17 cellular contexts compared by ENCODE assay signal in the genomic region with DNA sequence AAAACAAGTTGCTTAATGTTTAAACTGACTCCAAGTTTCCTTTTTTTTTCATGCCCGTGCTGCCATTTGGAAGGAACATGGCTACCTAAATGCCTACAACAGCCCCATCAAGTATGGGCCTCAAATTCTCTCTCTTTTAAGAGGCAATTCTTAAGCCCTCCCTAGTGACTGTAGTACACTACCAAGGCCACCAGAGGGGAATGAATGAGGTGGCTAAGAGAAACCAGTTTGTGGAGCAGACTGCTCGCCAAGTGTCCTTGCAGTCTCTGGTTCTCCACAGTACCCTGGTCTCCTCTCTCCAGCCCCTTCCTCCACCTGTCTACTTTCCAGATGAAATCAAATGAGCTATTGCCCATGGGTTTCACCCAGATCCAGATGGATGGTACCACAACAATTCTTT.
DNase-seq lines count a peak whose midpoint lies in the region; ATAC-seq, FAIRE-seq and TF ChIP-seq lines count a peak whose summit lies in the region.
"Had no signal": no experiment of that assay in that cellular context is flagged by ENCODE, and none has a peak within 500 bp of the region (broad histone marks: within the 10 kb centered on the region; RNA-seq: fewer than 3 reads in every experiment).

No MANE protein-coding gene starts in this region.

- H3K27ac Mint-ChIP-seq in T-helper 17 cell, result no peak overlapping the region
- H3K27ac Mint-ChIP-seq: activated T-helper 17 cell treated with anti-CD3 and anti-CD28 coated beads, Interleukin-2, amount 50 U/mL, for 72 hours; stimulated activated naive CD8-positive, alpha-beta T cell treated with anti-CD3 and anti-CD28 coated beads, Interleukin-15, Interleukin-2, amounts not matched to agents 100 ng/mL and 50 ng/mL, for 24 hours had no signal

- no peaks in the 10 kb centered on the region for H3F3A ChIP-seq in OCI-LY1 (ENCODE audit: insufficient read depth, low read length)

- ATAC-seq in T-helper 17 cell, result no peak
- ATAC-seq: activated T-helper 17 cell treated with anti-CD3 and anti-CD28 coated beads, Interleukin-2, amount 50 U/mL, for 72 hours; left ventricle myocardium superior had no signal

- FAIRE-seq in GM19239 (lab: Jason Lieb, UNC), result no peak

- H3K27me3 ChIP-seq in BE2C, result no peaks in the 10 kb centered on the region
- no peaks in the 10 kb centered on the region for H3K27me3 ChIP-seq in OCI-LY1 (ENCODE audit: insufficient read depth, low read length)
- H3K27me3 ChIP-seq: uterus had no signal

- H3K4me2 ChIP-seq in OCI-LY1 (ENCODE audit: low read length), result no peak overlapping the region

- no peaks in the 10 kb centered on the region for H3K27me3 Mint-ChIP-seq in T-helper 17 cell
- H3K27me3 Mint-ChIP-seq: activated T-helper 17 cell treated with anti-CD3 and anti-CD28 coated beads, Interleukin-2, amount 50 U/mL, for 72 hours; stimulated activated naive CD8-positive, alpha-beta T cell treated with anti-CD3 and anti-CD28 coated beads, Interleukin-15, Interleukin-2, amounts not matched to agents 100 ng/mL and 50 ng/mL, for 24 hours had no signal

- no peaks in the 10 kb centered on the region for H3K36me3 Mint-ChIP-seq in T-helper 17 cell (ENCODE audit: low read depth)

- no peaks in the 10 kb centered on the region for H4K20me1 ChIP-seq in OCI-LY1 (ENCODE audit: insufficient read depth, low read length)

- H3K9me3 ChIP-seq in BE2C (no peaks in the 10 kb centered on the region), OCI-LY1 (ENCODE audit: low read length) (no peaks in the 10 kb centered on the region), T-helper 17 cell (ENCODE audit: control insufficient read depth, low read length, poor library complexity, severe bottlenecking) (no peaks in the 10 kb centered on the region)
- H3K9me3 ChIP-seq: uterus had no signal

- no peaks in the 10 kb centered on the region for H3K9me2 ChIP-seq in OCI-LY1 (ENCODE audit: low read depth, low read length)

- H2AFZ ChIP-seq in OCI-LY1 (ENCODE audit: low read length), result no peak overlapping the region

- H3K4me3 Mint-ChIP-seq in T-helper 17 cell, result no peak overlapping the region
- H3K4me3 Mint-ChIP-seq: activated T-helper 17 cell treated with anti-CD3 and anti-CD28 coated beads, Interleukin-2, amount 50 U/mL, for 72 hours; stimulated activated naive CD8-positive, alpha-beta T cell treated with anti-CD3 and anti-CD28 coated beads, Interleukin-15, Interleukin-2, amounts not matched to agents 100 ng/mL and 50 ng/mL, for 24 hours had no signal

- H3K27ac ChIP-seq in OCI-LY1 (ENCODE audit: low read depth, low read length, poor library complexity, severe bottlenecking), result no peak overlapping the region
- H3K27ac ChIP-seq: uterus, VCaP had no signal

- H3K79me2 ChIP-seq in OCI-LY1 (ENCODE audit: insufficient read depth, low read length), result no peaks in the 10 kb centered on the region

- TF ChIP-seq CTCF in BE2C (IDR thresholded peaks at IDR 0.05; ENCODE audit: low read depth, low read length) (peak; percentile 48), OCI-LY1 (IDR thresholded peaks at IDR 0.05; ENCODE audit: low read length) (0 out of 2 replicates have a peak, but pooled peaks have one; percentile 4), epithelial cell of esophagus (IDR thresholded peaks at IDR 0.05; ENCODE audit: insufficient read depth, low read depth, low read length, missing control alignments) (no peak)

- H3K9ac ChIP-seq in OCI-LY1 (ENCODE audit: low read length), result no peak overlapping the region

- H3K4me1 ChIP-seq in BE2C, result peaks cover 5% of the 10 kb centered on the region
- H3K4me1 ChIP-seq in OCI-LY1 (ENCODE audit: insufficient read depth, low read length, severe bottlenecking), result no peaks in the 10 kb centered on the region
- H3K4me1 ChIP-seq: uterus had no signal

- H3K36me3 ChIP-seq in BE2C, result no peaks in the 10 kb centered on the region
- H3K36me3 ChIP-seq in OCI-LY1 (ENCODE audit: insufficient read depth, low read length), result no peaks in the 10 kb centered on the region
- H3K36me3 ChIP-seq: uterus had no signal

- H3K4me1 Mint-ChIP-seq in T-helper 17 cell, result no peaks in the 10 kb centered on the region
- H3K4me1 Mint-ChIP-seq: activated T-helper 17 cell treated with anti-CD3 and anti-CD28 coated beads, Interleukin-2, amount 50 U/mL, for 72 hours had no signal

- DNase-seq in BE2C (peak; percentile 14), H4 (ENCODE audit: low spot score) (peak; percentile 8), epithelial cell of esophagus (ENCODE audit: low read depth) (peak; percentile 13), ureter (ENCODE audit: low spot score) (no peak), GM19239 (ENCODE audit: insufficient read length, low spot score) (no peak), midbrain (lab: John Stamatoyannopoulos, UW) (no peak), T-helper 17 cell (no peak)
- DNase-seq: Calu3; cerebellar nuclear complex; foreskin melanocyte; left ventricle myocardium superior; NK-92 treated with Interleukin-12 subunit alpha and Interleukin-12 subunit beta, amount 100 ng/mL, for 24 hours; uterus had no signal

- H3K4me3 ChIP-seq in BE2C (ENCODE audit: low read depth, low read length) (no peak overlapping the region), OCI-LY1 (ENCODE audit: low read depth, low read length, poor library complexity, severe bottlenecking) (no peak overlapping the region), epithelial cell of esophagus (ENCODE audit: low read length) (no peak overlapping the region)
- H3K4me3 ChIP-seq: uterus had no signal

Comparison
In these comparisons a context has a peak if more than half of its experiments do, and no peak if none do; other contexts are left out.
1. DNase-seq: peak in BE2C (single experiment), H4 (single experiment) and epithelial cell of esophagus (single experiment); none in ureter (single experiment), GM19239 (single experiment), midbrain (single experiment) and T-helper 17 cell (0 of 3).